In genomic region chr1:98053471-98054366, GRCh38 we compare ENCODE assay signal across 8 cellular contexts.
DNase-seq lines count a peak whose midpoint lies in the region; ATAC-seq, FAIRE-seq and TF ChIP-seq lines count a peak whose summit lies in the region.

No MANE protein-coding gene starts in this region.

- ATAC-seq in GM19351 (IDR thresholded peaks at IDR 0.05; ENCODE audit: unreplicated experiment) (peak; percentile 97), HG03432 (IDR thresholded peaks at IDR 0.05; ENCODE audit: unreplicated experiment) (peak; percentile 97), PC-3 (peak; percentile 89)

- H2AFZ ChIP-seq in PC-3 (ENCODE audit: low read length): peak overlapping the region; percentile 93

- H3K9ac ChIP-seq in PC-3 (ENCODE audit: low read length): peak overlapping the region; percentile 70

- H3K27me3 Mint-ChIP-seq in CD8-positive, alpha-beta memory T cell: peaks cover 49 to 88% of the 10 kb centered on the region in 2 donors
- H3K27me3 Mint-ChIP-seq in activated naive CD4-positive, alpha-beta T cell treated with anti-CD3 and anti-CD28 coated beads, Interleukin-2, amount 50 U/mL, for 24 hours: peaks cover 55% of the 10 kb centered on the region

- no peaks in the 10 kb centered on the region for H3K36me3 Mint-ChIP-seq in CD8-positive, alpha-beta memory T cell
- H3K36me3 Mint-ChIP-seq in activated naive CD4-positive, alpha-beta T cell treated with anti-CD3 and anti-CD28 coated beads, Interleukin-2, amount 50 U/mL, for 24 hours: no peaks in the 10 kb centered on the region

- H3K4me2 ChIP-seq in PC-3 (ENCODE audit: low read length): peak overlapping the region; percentile 83

- no peaks in the 10 kb centered on the region for H4K20me1 ChIP-seq in PC-3 (ENCODE audit: low read length)

- no peaks in the 10 kb centered on the region for H3K9me3 Mint-ChIP-seq in CD8-positive, alpha-beta memory T cell
- no peaks in the 10 kb centered on the region for H3K9me3 Mint-ChIP-seq in activated naive CD4-positive, alpha-beta T cell treated with anti-CD3 and anti-CD28 coated beads, Interleukin-2, amount 50 U/mL, for 24 hours

- intact Hi-C loops in PC-3 (cut with micrococcal nuclease): loop anchor here (1.0 to 10.0 kb wide), 7 partner anchors 31 to 1089 kb away; no protein-coding TSS in a partner anchor
- intact Hi-C loops in head of caudate nucleus (cut with DNase I): loop anchor here (10.0 kb wide), 1 partner anchor 129 kb away; the partner anchor contains the start of gene DPYD

- peaks cover 14% of the 10 kb centered on the region for H3K4me1 ChIP-seq in CD8-positive, alpha-beta memory T cell (ENCODE audit: insufficient read depth, low read length)
- H3K4me1 ChIP-seq in PC-3 (ENCODE audit: insufficient read depth, low read length): peaks cover 40% of the 10 kb centered on the region

- no peak for FAIRE-seq in urothelium cell line (lab: Jason Lieb, UNC)

- POLR2A ChIA-PET in CD8-positive, alpha-beta memory T cell (lab: Charles Lee): no interaction called here
- POLR2A ChIA-PET in PC-3 (lab: Charles Lee; ENCODE audit: unreplicated experiment): interaction anchor here (0.5 to 0.6 kb wide), 3 partner anchors 49 to 335 kb away, joined by 3 to 6 read pairs (median 5); no protein-coding TSS in a partner anchor

- peak; percentile 89 for TF ChIP-seq CTCF in PC-3 (conservative IDR thresholded peaks at IDR 0.05; ENCODE audit: low read depth, low read length)

- H3F3A ChIP-seq in PC-3 (ENCODE audit: low read length, unreplicated experiment): no peaks in the 10 kb centered on the region

- H3K9me2 ChIP-seq in PC-3 (replicated peaks; ENCODE audit: low read length): no peaks in the 10 kb centered on the region

- H3K4me1 Mint-ChIP-seq in CD8-positive, alpha-beta memory T cell: peaks cover 14 to 32% (median 25%) of the 10 kb centered on the region in 3 donors
- peaks cover 24% of the 10 kb centered on the region for H3K4me1 Mint-ChIP-seq in activated naive CD4-positive, alpha-beta T cell treated with anti-CD3 and anti-CD28 coated beads, Interleukin-2, amount 50 U/mL, for 24 hours

- BruUV-seq in PC-3 (replicated peaks; lab: Mats Ljungman, UMichigan): TSS peak; percentile 58

- H3K27ac Mint-ChIP-seq in CD8-positive, alpha-beta memory T cell: no peak overlapping the region
- H3K27ac Mint-ChIP-seq in activated naive CD4-positive, alpha-beta T cell treated with anti-CD3 and anti-CD28 coated beads, Interleukin-2, amount 50 U/mL, for 24 hours: no peak overlapping the region

- no peaks in the 10 kb centered on the region for H3K9me3 ChIP-seq in CD8-positive, alpha-beta memory T cell (ENCODE audit: low read length)
- H3K9me3 ChIP-seq in PC-3 (ENCODE audit: low read length): no peaks in the 10 kb centered on the region

- H3K27ac ChIP-seq in CD8-positive, alpha-beta memory T cell (ENCODE audit: low read depth, low read length): no peak overlapping the region
- peak overlapping the region; percentile 50 for H3K27ac ChIP-seq in PC-3 (ENCODE audit: low read length)

- no peaks in the 10 kb centered on the region for H3K79me2 ChIP-seq in PC-3 (ENCODE audit: low read length)

- DNase-seq in CD8-positive, alpha-beta memory T cell: peak; percentile 31 to 59 (median 50)
- peak; percentile 87 for DNase-seq in PC-3
- DNase-seq in head of caudate nucleus: peak in 39 of 42 donors; percentile 43 to 86 (median 69)
- DNase-seq in occipital lobe (lab: John Stamatoyannopoulos, UW): peak; percentile 71
- DNase-seq in urothelium cell line (ENCODE audit: low spot score): peak; percentile 80

- CTCF ChIA-PET in CD8-positive, alpha-beta memory T cell (lab: Charles Lee): interaction anchor here (0.6 to 1.8 kb wide), 12 partner anchors 9 to 1093 kb away, joined by 3 to 5 read pairs (median 4); no protein-coding TSS in a partner anchor
- CTCF ChIA-PET in PC-3 (lab: Charles Lee): interaction anchor here (0.5 to 1.2 kb wide), 2 partner anchors 153 to 414 kb away, joined by 3 to 6 read pairs; no protein-coding TSS in a partner anchor

- H3K36me3 ChIP-seq in CD8-positive, alpha-beta memory T cell (ENCODE audit: insufficient read depth, low read length): no peaks in the 10 kb centered on the region
- H3K36me3 ChIP-seq in PC-3 (ENCODE audit: low read depth, low read length): no peaks in the 10 kb centered on the region

- peak overlapping the region; percentile 55 for H3K4me3 ChIP-seq in CD8-positive, alpha-beta memory T cell (ENCODE audit: low read length)
- H3K4me3 ChIP-seq in PC-3 (ENCODE audit: low read length): peak overlapping the region; percentile 74

- H3K27me3 ChIP-seq in CD8-positive, alpha-beta memory T cell (ENCODE audit: insufficient read depth, low read length, poor library complexity, severe bottlenecking): peaks cover 42% of the 10 kb centered on the region
- H3K27me3 ChIP-seq in PC-3 (ENCODE audit: low read length): no peaks in the 10 kb centered on the region

- peak overlapping the region; percentile 21 to 92 (median 68) for H3K4me3 Mint-ChIP-seq in CD8-positive, alpha-beta memory T cell
- H3K4me3 Mint-ChIP-seq in activated naive CD4-positive, alpha-beta T cell treated with anti-CD3 and anti-CD28 coated beads, Interleukin-2, amount 50 U/mL, for 24 hours: peak overlapping the region; percentile 59
